In the genomic region with DNA sequence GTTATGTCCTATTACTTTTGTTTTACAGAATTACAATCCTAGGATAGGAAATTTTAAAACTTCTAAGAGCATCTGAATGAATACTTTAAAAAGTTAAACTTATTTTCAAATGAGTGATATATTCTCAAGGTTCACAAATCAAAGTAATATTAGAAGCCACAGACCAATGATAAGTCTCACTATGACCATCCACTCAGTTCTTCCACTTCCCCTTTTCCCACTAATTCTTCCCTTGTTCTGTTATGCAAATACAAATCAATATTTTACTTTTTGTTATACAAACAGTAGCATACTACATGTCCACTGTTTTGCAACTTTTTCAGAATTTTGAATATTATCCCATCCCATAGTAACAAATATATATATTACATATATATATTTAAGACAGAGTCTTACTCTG, we compare ENCODE assay signal across 17 cellular contexts.
"Had no signal": no experiment of that assay in that cellular context is flagged by ENCODE, and none has a peak within 500 bp of the region (broad histone marks: within the 10 kb centered on the region; RNA-seq: fewer than 3 reads in every experiment).

No MANE protein-coding gene starts in this region.

- ATAC-seq: T-cell had no signal

- H3K27me3 Mint-ChIP-seq: activated CD8-positive, alpha-beta T cell treated with anti-CD3 and anti-CD28 coated beads for 36 hours; activated naive CD4-positive, alpha-beta T cell treated with anti-CD3 and anti-CD28 coated beads, Interleukin-2, amount 50 U/mL, for 24 hours; dendritic cell treated with granulocyte-macrophage colony-stimulating factor and Interleukin-4, amounts not matched to agents 40 ng/mL and 50 ng/mL, for 4 days; T-cell had no signal

- H3K27ac Mint-ChIP-seq: activated naive CD4-positive, alpha-beta T cell treated with anti-CD3 and anti-CD28 coated beads, Interleukin-2, amount 50 U/mL, for 24 hours; dendritic cell treated with granulocyte-macrophage colony-stimulating factor and Interleukin-4, amounts not matched to agents 40 ng/mL and 50 ng/mL, for 4 days; T-cell had no signal

- H3K4me3 Mint-ChIP-seq: activated CD8-positive, alpha-beta T cell treated with anti-CD3 and anti-CD28 coated beads for 36 hours; activated naive CD4-positive, alpha-beta T cell treated with anti-CD3 and anti-CD28 coated beads, Interleukin-2, amount 50 U/mL, for 24 hours; dendritic cell treated with granulocyte-macrophage colony-stimulating factor and Interleukin-4, amounts not matched to agents 40 ng/mL and 50 ng/mL, for 4 days; T-cell had no signal

- H3K4me1 Mint-ChIP-seq: activated naive CD4-positive, alpha-beta T cell treated with anti-CD3 and anti-CD28 coated beads, Interleukin-2, amount 50 U/mL, for 24 hours; T-cell had no signal

- DNase-seq: activated CD4-positive, alpha-beta T cell treated with anti-CD3 and anti-CD28 coated beads for 4 hours; activated CD8-positive, alpha-beta memory T cell treated with anti-CD3 and anti-CD28 coated beads, Interleukin-2, amount 50 U/mL, for 4 hours; activated CD8-positive, alpha-beta T cell treated with anti-CD3 and anti-CD28 coated beads for 36 hours; brain microvascular endothelial cell; NCI-H1105; NCI-H1436; NCI-H187; NCI-H2081; NCI-H446; NCI-H524; PC-9; SIG-M5; T-cell; WERI-Rb-1 had no signal

- FAIRE-seq: colon had no signal

- H3K9me3 Mint-ChIP-seq: activated CD8-positive, alpha-beta T cell treated with anti-CD3 and anti-CD28 coated beads for 36 hours; activated naive CD4-positive, alpha-beta T cell treated with anti-CD3 and anti-CD28 coated beads, Interleukin-2, amount 50 U/mL, for 24 hours; dendritic cell treated with granulocyte-macrophage colony-stimulating factor and Interleukin-4, amounts not matched to agents 40 ng/mL and 50 ng/mL, for 4 days; T-cell had no signal
